ENCODE assay signal across 8 cellular contexts in genomic region chr2:165293439-165294420, GRCh38. TPM values are rescaled to one million over a fixed set of nuclear protein-coding genes. Genes with fewer than 3 reads are reported as not detected.
DNase-seq lines count a peak whose midpoint lies in the region; ATAC-seq, FAIRE-seq and TF ChIP-seq lines count a peak whose summit lies in the region.

No MANE protein-coding gene starts in this region.

- no peak overlapping the region for H3K4me3 ChIP-seq in heart right ventricle
- no peak overlapping the region for H3K4me3 ChIP-seq in prostate gland

- H3K27ac Mint-ChIP-seq in activated naive CD8-positive, alpha-beta T cell treated with anti-CD3 and anti-CD28 coated beads, Interleukin-2, amount 50 U/mL, for 24 hours, result no peak overlapping the region

- 24 to 25% methylated on average over 6 of the region's 6 CpGs for WGBS in heart right ventricle, 2 donors
- WGBS in prostate gland, result 20% methylated on average over 6 of the region's 6 CpGs

- ATAC-seq in GM21576 (IDR thresholded peaks at IDR 0.05; ENCODE audit: unreplicated experiment), result peak; percentile 100
- ATAC-seq in activated naive CD8-positive, alpha-beta T cell treated with anti-CD3 and anti-CD28 coated beads, Interleukin-2, amount 50 U/mL, for 24 hours, result peak; percentile 100
- ATAC-seq in heart right ventricle, result peak; percentile 95 to 100 (median 98)

- H3K9me3 ChIP-seq in heart right ventricle, result no peaks in the 10 kb centered on the region
- no peaks in the 10 kb centered on the region for H3K9me3 ChIP-seq in prostate gland

- H3K27ac ChIP-seq in heart right ventricle (no peak overlapping the region), prostate gland (no peak overlapping the region)

- H3K4me3 Mint-ChIP-seq in activated naive CD8-positive, alpha-beta T cell treated with anti-CD3 and anti-CD28 coated beads, Interleukin-2, amount 50 U/mL, for 24 hours, result no peak overlapping the region

- H3K4me1 Mint-ChIP-seq in activated naive CD8-positive, alpha-beta T cell treated with anti-CD3 and anti-CD28 coated beads, Interleukin-2, amount 50 U/mL, for 24 hours, result peaks cover 3% of the 10 kb centered on the region

- no peak for TF ChIP-seq POLR2A in prostate gland (IDR thresholded peaks at IDR 0.05)

- H3K36me3 Mint-ChIP-seq in activated naive CD8-positive, alpha-beta T cell treated with anti-CD3 and anti-CD28 coated beads, Interleukin-2, amount 50 U/mL, for 24 hours (ENCODE audit: low read depth), result no peaks in the 10 kb centered on the region

- H3K9me3 Mint-ChIP-seq in activated naive CD8-positive, alpha-beta T cell treated with anti-CD3 and anti-CD28 coated beads, Interleukin-2, amount 50 U/mL, for 24 hours, result no peaks in the 10 kb centered on the region

- H3K27me3 Mint-ChIP-seq in activated naive CD8-positive, alpha-beta T cell treated with anti-CD3 and anti-CD28 coated beads, Interleukin-2, amount 50 U/mL, for 24 hours, result peaks cover 5% of the 10 kb centered on the region

- H3K27me3 ChIP-seq in heart right ventricle (no peaks in the 10 kb centered on the region), prostate gland (replicated peaks; ENCODE audit: insufficient read depth) (no peaks in the 10 kb centered on the region)

- DNase-seq in activated T-cell treated with anti-CD3 and anti-CD28 coated beads for 1 hour (ENCODE audit: low read depth) (peak; percentile 0), HTR-8/SVneo (ENCODE audit: insufficient read length, low spot score) (peak; percentile 51), NCI-H82 treated with DMSO at 0.1 percent for 48 hours (lab: John Stamatoyannopoulos, UW; ENCODE audit: unreplicated experiment) (peak; percentile 92), heart right ventricle (peak in 1 of 2 donors; percentile 79), prostate gland (ENCODE audit: low spot score) (peak; percentile 79)
- no peak for DNase-seq in activated T-cell treated with anti-CD3 and anti-CD28 coated beads, Interleukin-2, amount 50 U/mL, for 1 hour
- DNase-seq in activated naive CD8-positive, alpha-beta T cell treated with anti-CD3 and anti-CD28 coated beads, Interleukin-2, amount 50 U/mL, for 24 hours, result peak; percentile 14

- peaks cover 0 to 5% (median 0%) of the 10 kb centered on the region in 9 donors for H3K4me1 ChIP-seq in heart right ventricle
- H3K4me1 ChIP-seq in prostate gland (replicated peaks), result no peaks in the 10 kb centered on the region

- intact Hi-C loops in heart right ventricle (cut with DNase I), result loop anchor here in 9 of 10 donors (1.0 to 10.0 kb wide), 10 partner anchors 49 to 299 kb away; partner anchors contain the start of gene SCN2A (in 6 of the 9)
- intact Hi-C loops in prostate gland (cut with DNase I), result no loop called here

- FAIRE-seq in HTR-8/SVneo (lab: Jason Lieb, UNC), result no peak

- H3K36me3 ChIP-seq in heart right ventricle (no peaks in the 10 kb centered on the region), prostate gland (no peaks in the 10 kb centered on the region)

- peak; percentile 53 to 80 (median 76) for TF ChIP-seq CTCF in heart right ventricle (IDR thresholded peaks at IDR 0.05)
- TF ChIP-seq CTCF in prostate gland (IDR thresholded peaks at IDR 0.05), result peak; percentile 27 to 73 (median 65)

RNA-seq across cellular contexts. Expression of gene SCN2A, which starts 54.5 kb away (rescaled TPM):
- total RNA-seq in heart right ventricle (under 1 TPM in 8 of 10 donors, not detected in 2; 0.04 to 0.26 (median 0.07) TPM), prostate gland (1 to 10 TPM in 1 of 2 donors, under 1 TPM in 1; 0.87 to 1.4 TPM)
- under 1 TPM; 0.01 to 0.07 TPM for polyA plus RNA-seq in heart right ventricle
